ENCODE assay signal across 15 cellular contexts in the genomic region with DNA sequence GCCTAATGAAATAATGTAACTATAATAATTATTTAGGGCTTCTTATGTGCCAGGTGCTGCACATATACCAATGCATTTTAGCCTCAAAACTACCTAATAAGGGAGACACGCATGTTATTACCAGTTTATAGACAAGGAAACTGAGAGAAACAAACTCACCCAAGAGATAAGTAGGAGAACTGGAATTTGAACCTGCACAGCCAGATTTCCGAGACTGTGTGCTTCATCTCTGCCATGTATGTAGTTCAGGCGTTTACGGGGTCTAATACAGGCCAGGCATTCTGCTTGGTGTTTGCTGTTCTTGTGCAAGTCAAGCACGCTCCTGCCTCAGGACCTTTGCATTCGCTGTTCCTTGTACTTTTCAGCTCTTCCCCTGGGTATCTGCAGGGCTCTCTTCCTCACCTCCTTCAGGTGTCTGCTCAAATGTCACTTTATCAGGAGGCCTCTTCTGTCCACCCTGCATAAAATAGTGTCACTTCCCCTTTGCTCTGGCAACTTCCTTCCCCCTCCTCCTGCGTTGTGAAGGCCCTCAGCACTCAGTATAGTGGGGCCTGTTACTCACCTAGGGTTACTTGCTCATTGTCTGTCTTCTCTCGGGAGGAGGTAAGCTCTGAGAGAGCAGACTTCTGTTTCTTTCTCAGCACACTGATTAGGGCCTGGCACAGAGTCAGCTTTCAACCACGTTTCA. TPM values are rescaled to one million over a fixed set of nuclear protein-coding genes. Genes with fewer than 3 reads are reported as not detected.
DNase-seq lines count a peak whose midpoint lies in the region; ATAC-seq and TF ChIP-seq lines count a peak whose summit lies in the region.
"Had no signal": no experiment of that assay in that cellular context is flagged by ENCODE, and none has a peak within 500 bp of the region (broad histone marks: within the 10 kb centered on the region; RNA-seq: fewer than 3 reads in every experiment).

No MANE protein-coding gene starts in this region.

- CTCF ChIA-PET in OCI-LY7 (lab: Charles Lee; ENCODE audit: unreplicated experiment) (interaction anchor here (1.4 kb wide), 1 partner anchor 30 kb away, joined by 6 read pairs; no protein-coding TSS in a partner anchor), WTC11 (lab: Charles Lee) (interaction anchor here (3.2 kb wide), 1 partner anchor 31 kb away, joined by 31 read pairs; no protein-coding TSS in a partner anchor)

- no peaks in the 10 kb centered on the region for H3K36me3 Mint-ChIP-seq in WTC11

- H3K4me1 Mint-ChIP-seq in WTC11, result peaks cover 14% of the 10 kb centered on the region

- H3K9me3 Mint-ChIP-seq in WTC11, result no peaks in the 10 kb centered on the region

- peaks cover 6% of the 10 kb centered on the region for H3K4me1 ChIP-seq in OCI-LY7 (ENCODE audit: insufficient read depth, low read length, poor library complexity, severe bottlenecking)
- H3K4me1 ChIP-seq in esophagus (ENCODE audit: control insufficient read depth in 2 of 2, insufficient read depth in 2 of 2, low read length in 1 of 2), result peaks cover 0 to 6% of the 10 kb centered on the region in 2 donors
- peaks cover 11% of the 10 kb centered on the region for H3K4me1 ChIP-seq in prostate gland (replicated peaks)

- H3K36me3 ChIP-seq in OCI-LY7 (ENCODE audit: insufficient read depth, low read length) (no peaks in the 10 kb centered on the region), esophagus (ENCODE audit: control insufficient read depth in 2 of 2, insufficient read depth in 2 of 2, low read length in 1 of 2) (no peaks in the 10 kb centered on the region), prostate gland (no peaks in the 10 kb centered on the region)

- TF ChIP-seq POLR2A in prostate gland (IDR thresholded peaks at IDR 0.05), result no peak

- H3K27ac ChIP-seq in OCI-LY7 (ENCODE audit: low read depth, low read length, poor library complexity, severe bottlenecking), result no peak overlapping the region
- peak overlapping the region; percentile 30 to 40 for H3K27ac ChIP-seq in esophagus (ENCODE audit: low read depth in 2 of 2, low read length in 1 of 2)
- H3K27ac ChIP-seq in prostate gland, result no peak overlapping the region
- H3K27ac ChIP-seq: body of pancreas, dorsolateral prefrontal cortex, VCaP had no signal

- intact Hi-C loops in OCI-LY7 (cut with micrococcal nuclease; ENCODE audit: unreplicated experiment) (loop anchor here (10.0 kb wide), 2 partner anchors 158 to 248 kb away; partner anchors contain the start of gene RAD21L1), prostate gland (cut with DNase I) (no loop called here)

- no peak overlapping the region for H2AFZ ChIP-seq in OCI-LY7 (ENCODE audit: low read length)

- WGBS in esophagus, 2 donors, result 62 to 63% methylated on average over 9 of the region's 9 CpGs
- WGBS in prostate gland, result 58% methylated on average over 9 of the region's 9 CpGs

- no peak overlapping the region for H3K27ac Mint-ChIP-seq in WTC11

- H3K9me3 ChIP-seq in OCI-LY7 (ENCODE audit: low read length) (no peaks in the 10 kb centered on the region), esophagus (ENCODE audit: control insufficient read depth in 2 of 2, insufficient read depth in 1 of 2, low read depth in 1 of 2, low read length in 1 of 2) (no peaks in the 10 kb centered on the region), prostate gland (no peaks in the 10 kb centered on the region)
- H3K9me3 ChIP-seq: body of pancreas had no signal

- no peak for ATAC-seq in WTC11
- ATAC-seq in HG02678 (IDR thresholded peaks at IDR 0.05; ENCODE audit: unreplicated experiment), result no peak
- ATAC-seq: body of pancreas, left ventricle myocardium superior had no signal

- H3K4me3 ChIP-seq in OCI-LY7 (ENCODE audit: low read depth, low read length, poor library complexity, severe bottlenecking) (no peak overlapping the region), esophagus (ENCODE audit: low read depth in 1 of 2, low read length in 2 of 2) (no peak overlapping the region), prostate gland (no peak overlapping the region)
- H3K4me3 ChIP-seq: body of pancreas, dorsolateral prefrontal cortex had no signal

- POLR2A ChIA-PET in OCI-LY7 (lab: Charles Lee), result interaction anchor here (0.6 kb wide), 1 partner anchor 640 kb away, joined by 3 read pairs; no protein-coding TSS in a partner anchor
- POLR2A ChIA-PET in WTC11 (lab: Charles Lee), result no interaction called here

- H3K27me3 Mint-ChIP-seq in WTC11 (ENCODE audit: low read depth), result peaks cover 14% of the 10 kb centered on the region

- H3K4me2 ChIP-seq in OCI-LY7 (ENCODE audit: low read length), result no peak overlapping the region

- no peak for TF ChIP-seq CTCF in OCI-LY7 (conservative IDR thresholded peaks at IDR 0.05; ENCODE audit: low read length)
- no peak for TF ChIP-seq CTCF in prostate gland (IDR thresholded peaks at IDR 0.05)
- no peak for TF ChIP-seq CTCF in WTC11 (IDR thresholded peaks at IDR 0.05)

- no peaks in the 10 kb centered on the region for H3K79me2 ChIP-seq in OCI-LY7 (ENCODE audit: insufficient read depth, low read depth, low read length)

- no peaks in the 10 kb centered on the region for H3K27me3 ChIP-seq in esophagus (ENCODE audit: control insufficient read depth in 1 of 2, insufficient read depth in 2 of 2, low read length in 2 of 2)
- no peaks in the 10 kb centered on the region for H3K27me3 ChIP-seq in prostate gland (replicated peaks; ENCODE audit: insufficient read depth)
- H3K27me3 ChIP-seq: body of pancreas, dorsolateral prefrontal cortex had no signal

- no peak overlapping the region for H3K4me3 Mint-ChIP-seq in WTC11

- DNase-seq in SIG-M5 treated with dmso at 0.1 percent for 504 hours (lab: John Stamatoyannopoulos, UW; ENCODE audit: unreplicated experiment) (peak; percentile 55), SIG-M5 (lab: John Stamatoyannopoulos, UW) (no peak), OCI-LY7 (ENCODE audit: low spot score) (peak; percentile 23), prostate gland (ENCODE audit: low spot score) (no peak), WTC11 (ENCODE audit: low spot score) (no peak), NCI-H446 (lab: John Stamatoyannopoulos, UW) (no peak)
- DNase-seq: body of pancreas, dorsolateral prefrontal cortex, left ventricle myocardium superior, retina, SHP77 treated with DMSO at 0.1 percent for 48 hours had no signal

- H3K9me2 ChIP-seq in OCI-LY7 (ENCODE audit: insufficient read depth, low read length), result no peaks in the 10 kb centered on the region

- no TSS peak for BruUV-seq in OCI-LY7 (replicated peaks; lab: Mats Ljungman, UMichigan)

- no peaks in the 10 kb centered on the region for H4K20me1 ChIP-seq in OCI-LY7 (ENCODE audit: insufficient read depth, low read length)

TF ChIP-seq in WTC11, 78 proteins besides CTCF, POLR2A, EP300 and RAD21:
- TF ChIP-seq, protein P1, sequence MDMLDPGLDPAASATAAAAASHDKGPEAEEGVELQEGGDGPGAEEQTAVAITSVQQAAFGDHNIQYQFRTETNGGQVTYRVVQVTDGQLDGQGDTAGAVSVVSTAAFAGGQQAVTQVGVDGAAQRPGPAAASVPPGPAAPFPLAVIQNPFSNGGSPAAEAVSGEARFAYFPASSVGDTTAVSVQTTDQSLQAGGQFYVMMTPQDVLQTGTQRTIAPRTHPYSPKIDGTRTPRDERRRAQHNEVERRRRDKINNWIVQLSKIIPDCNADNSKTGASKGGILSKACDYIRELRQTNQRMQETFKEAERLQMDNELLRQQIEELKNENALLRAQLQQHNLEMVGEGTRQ (CRISPR knock-in tag; IDR thresholded peaks at IDR 0.05), result no peak
- TF ChIP-seq GRHL2 (CRISPR knock-in tag; IDR thresholded peaks at IDR 0.05; ENCODE audit: insufficient replicate concordance, severe bottlenecking), result no peak

RNA-seq across cellular contexts. Expression of gene NSFL1C, which starts 6.1 kb away (rescaled TPM):
- total RNA-seq in OCI-LY7 (2014; rRNA removed; shearing (Covaris generic)), result 40.2 and 49.6 TPM in 2 replicates
- 77.1 and 80.0 TPM in 2 replicates for total RNA-seq in OCI-LY7 (2022)
- polyA plus RNA-seq in esophagus, result 10 to 100 TPM; 44.4 to 69.4 TPM
- total RNA-seq in prostate gland, result 10 to 100 TPM; 43.0 to 54.5 TPM
- 76.7 to 85.5 TPM (median 83.2 TPM) in 3 replicates for total RNA-seq in WTC11 (2021)

RNA-seq across cellular contexts. Expression of gene SIRPB2, which starts 18.5 kb away (rescaled TPM):
- total RNA-seq in OCI-LY7 (2014; rRNA removed; shearing (Covaris generic)), result not detected in 2 replicates
- not detected in 2 replicates for total RNA-seq in OCI-LY7 (2022)
- polyA plus RNA-seq in esophagus, result under 1 TPM; 0.41 to 0.75 TPM
- total RNA-seq in prostate gland, result 1 to 10 TPM in 1 of 2 donors, under 1 TPM in 1; 0.36 to 3.2 TPM
- total RNA-seq in WTC11 (2021), result not detected in 3 replicates
- total RNA-seq: activated CD8-positive, alpha-beta memory T cell treated with anti-CD3 and anti-CD28 coated beads for 36 hours had no signal

Comparison
In these comparisons a context has a peak if more than half of its experiments do, and no peak if none do; other contexts are left out.
1. DNase-seq: peak in SIG-M5 treated with dmso at 0.1 percent for 504 hours (single experiment) and OCI-LY7 (single experiment); none in SIG-M5 (single experiment), prostate gland (single experiment), WTC11 (single experiment) and NCI-H446 (0 of 2).
2. H3K27ac ChIP-seq: peak in esophagus (2 of 2); none in OCI-LY7 (single experiment) and prostate gland (0 of 2).